Comparison of ENCODE assay signal across 1 cellular context in the genomic region with DNA sequence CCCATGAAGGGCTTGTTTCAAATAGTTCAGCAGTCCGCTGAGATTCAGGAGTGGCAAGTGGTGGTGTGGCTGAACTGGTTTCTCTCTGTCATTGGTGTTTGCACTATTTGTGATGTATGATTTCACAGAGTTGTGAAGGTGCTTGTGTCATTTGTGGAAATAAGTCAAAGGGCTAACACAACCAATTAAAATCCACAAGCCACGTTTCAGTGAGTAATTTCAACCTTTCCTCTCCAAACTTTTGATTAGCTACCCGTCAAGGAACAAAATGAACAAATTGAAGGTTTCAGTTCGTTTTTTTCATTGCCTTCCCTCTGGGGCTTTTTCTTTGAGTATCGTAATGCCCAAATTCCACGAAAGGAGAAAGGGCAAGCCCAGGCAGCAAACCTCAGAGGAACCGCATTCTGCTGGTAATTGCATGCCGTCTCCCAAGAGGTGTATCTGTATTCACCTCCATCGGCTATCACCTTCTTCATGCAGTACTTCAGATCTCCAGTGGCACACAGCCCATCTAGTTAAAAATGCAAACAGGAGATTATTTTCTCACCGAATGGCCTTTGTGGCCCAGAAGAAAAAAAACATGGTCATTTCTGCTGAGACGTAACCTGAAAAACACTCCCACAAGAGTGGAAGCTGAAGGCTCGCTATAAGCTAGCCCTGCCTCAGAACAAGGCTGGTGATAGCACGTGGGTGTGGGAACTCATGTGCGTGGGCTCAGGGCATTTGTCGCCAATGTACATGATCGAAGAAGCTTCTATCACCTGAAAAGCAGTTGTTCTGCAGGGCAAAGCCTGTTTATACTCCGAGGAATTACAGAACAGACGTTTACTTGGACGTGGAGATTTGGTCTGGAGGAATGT.
A peak's percentile ranks its signal among the peaks of the same experiment; 100 is the strongest.
TF ChIP-seq lines count a peak whose summit lies in the region.

No MANE protein-coding gene starts in this region.

TF ChIP-seq in GM12878, 131 proteins besides CTCF, POLR2A, EP300 and RAD21 (continued from another document and continues in another):
- TF ChIP-seq, protein P1, sequence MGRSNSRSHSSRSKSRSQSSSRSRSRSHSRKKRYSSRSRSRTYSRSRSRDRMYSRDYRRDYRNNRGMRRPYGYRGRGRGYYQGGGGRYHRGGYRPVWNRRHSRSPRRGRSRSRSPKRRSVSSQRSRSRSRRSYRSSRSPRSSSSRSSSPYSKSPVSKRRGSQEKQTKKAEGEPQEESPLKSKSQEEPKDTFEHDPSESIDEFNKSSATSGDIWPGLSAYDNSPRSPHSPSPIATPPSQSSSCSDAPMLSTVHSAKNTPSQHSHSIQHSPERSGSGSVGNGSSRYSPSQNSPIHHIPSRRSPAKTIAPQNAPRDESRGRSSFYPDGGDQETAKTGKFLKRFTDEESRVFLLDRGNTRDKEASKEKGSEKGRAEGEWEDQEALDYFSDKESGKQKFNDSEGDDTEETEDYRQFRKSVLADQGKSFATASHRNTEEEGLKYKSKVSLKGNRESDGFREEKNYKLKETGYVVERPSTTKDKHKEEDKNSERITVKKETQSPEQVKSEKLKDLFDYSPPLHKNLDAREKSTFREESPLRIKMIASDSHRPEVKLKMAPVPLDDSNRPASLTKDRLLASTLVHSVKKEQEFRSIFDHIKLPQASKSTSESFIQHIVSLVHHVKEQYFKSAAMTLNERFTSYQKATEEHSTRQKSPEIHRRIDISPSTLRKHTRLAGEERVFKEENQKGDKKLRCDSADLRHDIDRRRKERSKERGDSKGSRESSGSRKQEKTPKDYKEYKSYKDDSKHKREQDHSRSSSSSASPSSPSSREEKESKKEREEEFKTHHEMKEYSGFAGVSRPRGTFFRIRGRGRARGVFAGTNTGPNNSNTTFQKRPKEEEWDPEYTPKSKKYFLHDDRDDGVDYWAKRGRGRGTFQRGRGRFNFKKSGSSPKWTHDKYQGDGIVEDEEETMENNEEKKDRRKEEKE (IDR thresholded peaks at IDR 0.05): no peak
- TF ChIP-seq ZNF24 (IDR thresholded peaks at IDR 0.05): peak; percentile 82
- 0 out of 2 replicates have a peak, but pooled peaks have one; percentile 1 for TF ChIP-seq NKRF (conservative IDR thresholded peaks at IDR 0.05)
- peak; percentile 57 for TF ChIP-seq RELA (IDR thresholded peaks at IDR 0.05; ENCODE audit: borderline replicate concordance, partially characterized antibody)
- peak; percentile 86 for TF ChIP-seq ZNF384 (IDR thresholded peaks at IDR 0.05; ENCODE audit: borderline replicate concordance, low read depth, low read length)
- TF ChIP-seq IKZF2 (IDR thresholded peaks at IDR 0.05): peak; percentile 100
- peak; percentile 66; the same call in 1 of the 2 replicates for TF ChIP-seq RCOR1 (conservative IDR thresholded peaks at IDR 0.05; ENCODE audit: low read depth, low read length)
- TF ChIP-seq E2F8 (IDR thresholded peaks at IDR 0.05; ENCODE audit: low read depth, partially characterized antibody): peak; percentile 44
- TF ChIP-seq ZNF687 (IDR thresholded peaks at IDR 0.05): peak; percentile 90
- TF ChIP-seq ZBED1 (IDR thresholded peaks at IDR 0.05; ENCODE audit: borderline replicate concordance): peak; percentile 92
- TF ChIP-seq, protein P2, sequence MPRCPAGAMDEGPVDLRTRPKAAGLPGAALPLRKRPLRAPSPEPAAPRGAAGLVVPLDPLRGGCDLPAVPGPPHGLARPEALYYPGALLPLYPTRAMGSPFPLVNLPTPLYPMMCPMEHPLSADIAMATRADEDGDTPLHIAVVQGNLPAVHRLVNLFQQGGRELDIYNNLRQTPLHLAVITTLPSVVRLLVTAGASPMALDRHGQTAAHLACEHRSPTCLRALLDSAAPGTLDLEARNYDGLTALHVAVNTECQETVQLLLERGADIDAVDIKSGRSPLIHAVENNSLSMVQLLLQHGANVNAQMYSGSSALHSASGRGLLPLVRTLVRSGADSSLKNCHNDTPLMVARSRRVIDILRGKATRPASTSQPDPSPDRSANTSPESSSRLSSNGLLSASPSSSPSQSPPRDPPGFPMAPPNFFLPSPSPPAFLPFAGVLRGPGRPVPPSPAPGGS (IDR thresholded peaks at IDR 0.05; ENCODE audit: borderline replicate concordance, insufficient read depth, low read depth, low read length, poor library complexity, severe bottlenecking): peak; percentile 71
- TF ChIP-seq SMAD1 (IDR thresholded peaks at IDR 0.05; ENCODE audit: low read depth, partially characterized antibody): peak; percentile 80
- no peak for TF ChIP-seq NRF1 (conservative IDR thresholded peaks at IDR 0.05; ENCODE audit: low read depth, low read length)
- peak; percentile 100 for TF ChIP-seq EED (IDR thresholded peaks at IDR 0.05; ENCODE audit: low read depth)
- no peak for TF ChIP-seq HDGF (IDR thresholded peaks at IDR 0.05)
- TF ChIP-seq E2F4 (IDR thresholded peaks at IDR 0.05; ENCODE audit: low read depth, low read length): no peak
- peak; percentile 95 for TF ChIP-seq CUX1 (IDR thresholded peaks at IDR 0.05; ENCODE audit: insufficient replicate concordance, low read depth, low read length)
- TF ChIP-seq ZNF217 (IDR thresholded peaks at IDR 0.05): no peak
- TF ChIP-seq TCF3 (IDR thresholded peaks at IDR 0.05; ENCODE audit: borderline replicate concordance, insufficient read depth, low read depth, low read length): no peak
- peak; percentile 43; the same call in 1 of the 2 replicates for TF ChIP-seq CHD2 (IDR thresholded peaks at IDR 0.05; ENCODE audit: borderline replicate concordance, low read depth, low read length)
- TF ChIP-seq YY1 (IDR thresholded peaks at IDR 0.05; ENCODE audit: low read depth, low read length): no peak; the same call in 1 of the 2 replicates
- TF ChIP-seq IRF5 (IDR thresholded peaks at IDR 0.05; ENCODE audit: borderline replicate concordance): peak; percentile 62; the same call in 1 of the 2 replicates
- TF ChIP-seq RELB (IDR thresholded peaks at IDR 0.05; ENCODE audit: low read depth): peak; percentile 99
